26 cellular contexts compared by ENCODE assay signal in the genomic region with DNA sequence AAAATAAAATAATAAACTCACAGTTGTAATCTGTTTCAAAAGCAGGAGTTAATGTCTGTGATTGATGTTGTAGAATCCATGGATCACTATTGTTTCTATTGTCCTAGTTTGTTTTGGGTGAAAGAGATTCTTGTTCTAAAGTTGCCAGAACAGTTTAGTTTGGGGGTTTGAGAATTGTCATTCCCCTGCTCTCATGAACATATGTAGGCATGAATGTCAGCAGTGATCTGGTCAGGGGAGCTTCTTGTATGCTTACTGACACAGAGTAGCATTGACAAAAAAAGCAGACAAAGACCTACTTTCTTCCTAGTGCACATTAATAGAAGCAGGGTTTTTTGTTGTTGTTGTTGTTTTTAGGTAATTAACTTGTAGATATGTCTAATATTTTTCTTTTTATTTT. TPM values are rescaled to one million over a fixed set of nuclear protein-coding genes. Genes with fewer than 3 reads are reported as not detected.
"Had no signal": no experiment of that assay in that cellular context is flagged by ENCODE, and none has a peak within 500 bp of the region (broad histone marks: within the 10 kb centered on the region; RNA-seq: fewer than 3 reads in every experiment).

No MANE protein-coding gene starts in this region.

- H3K27ac ChIP-seq: body of pancreas, left lung, neutrophil, prostate gland, thoracic aorta, uterus, WERI-Rb-1 had no signal

- H3K27me3 ChIP-seq: body of pancreas, heart left ventricle, left lung, neutrophil, uterus had no signal

- DNase-seq: activated CD4-positive, alpha-beta T cell treated with anti-CD3 and anti-CD28 coated beads for 48 hours; activated CD4-positive, alpha-beta T cell treated with anti-CD3 and anti-CD28 coated beads, Interleukin-2, amount 50 U/mL, for 48 hours; activated CD8-positive, alpha-beta memory T cell treated with anti-CD3 and anti-CD28 coated beads for 24 hours; activated effector memory CD4-positive, alpha-beta T cell treated with Interleukin-2 at 50 U/mL for 16 hours; activated naive CD4-positive, alpha-beta T cell treated with Interleukin-2 at 50 U/mL for 16 hours; aorta; body of pancreas; cortex of kidney; heart left ventricle; kidney glomerular epithelial cell; left lung; naive B cell; nephron progenitor cell; stimulated activated CD4-positive, alpha-beta T cell treated with anti-CD3 and anti-CD28 coated beads, Interleukin-2, amount 100 ng/mL, for 24 hours; stimulated activated naive CD4-positive, alpha-beta T cell; T1000; uterus; WERI-Rb-1 had no signal

- H3K4me1 ChIP-seq: body of pancreas, prostate gland, uterus had no signal

- H3K4me3 ChIP-seq: body of pancreas, heart left ventricle, left lung, lung, prostate gland, smooth muscle cell, thoracic aorta, uterus had no signal

- H3K36me3 ChIP-seq: uterus had no signal

- H3K4me2 ChIP-seq: smooth muscle cell had no signal

RNA-seq across cellular contexts. Expression of a gene that starts 57.2 kb away (rescaled TPM):
- total RNA-seq: body of pancreas, endothelial cell of umbilical vein, fibroblast of lung, fibroblast of villous mesenchyme, left lung, thoracic aorta had no signal
